ENCODE assay signal across 8 cellular contexts in the genomic region with DNA sequence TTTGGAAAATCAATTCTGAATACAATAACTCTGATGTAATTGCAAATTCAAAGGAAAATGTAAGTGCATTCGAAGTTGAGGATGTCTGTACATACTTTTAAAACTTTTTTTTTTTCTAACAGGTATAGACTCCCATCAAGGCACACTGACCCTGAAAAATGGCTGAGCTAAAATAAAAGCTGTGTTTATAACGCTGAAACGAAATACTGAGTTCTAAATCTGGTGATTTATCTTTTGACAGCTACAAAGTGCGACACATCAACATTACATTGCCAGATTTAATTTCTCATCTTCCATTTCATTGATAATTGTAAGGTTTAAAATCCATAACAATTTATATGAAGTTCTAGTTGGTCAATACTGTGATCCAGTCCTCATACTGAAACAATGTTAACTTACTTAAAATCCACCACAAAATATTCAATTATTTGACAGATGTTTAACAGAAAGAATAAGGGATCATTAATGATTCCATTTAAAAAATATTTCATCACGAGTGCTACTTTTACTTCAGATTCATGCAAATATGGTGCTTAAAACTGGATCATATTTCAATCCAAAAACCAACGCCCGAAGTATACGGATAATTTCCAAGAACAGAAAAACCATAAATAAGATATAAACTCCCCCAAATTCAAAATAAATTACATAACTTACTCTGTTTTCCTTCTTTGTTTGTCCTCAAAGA. TPM values are rescaled to one million over a fixed set of nuclear protein-coding genes. Genes with fewer than 3 reads are reported as not detected.
DNase-seq lines count a peak whose midpoint lies in the region; ATAC-seq and TF ChIP-seq lines count a peak whose summit lies in the region.

No MANE protein-coding gene starts in this region.

- H3K4me3 Mint-ChIP-seq in activated B cell treated with CpG ODN at 0.5 μM for 24 hours: peak overlapping the region; percentile 89
- H3K4me3 Mint-ChIP-seq in stimulated activated memory B cell treated with anti-CD40 and anti-IgM and Interleukin-4, amounts not matched to agents 10 μg/mL and 1 μg/mL and 100 μg/mL, for 72 hours: peak overlapping the region; percentile 85

- H3K9me3 ChIP-seq in hepatocyte (ENCODE audit: low read depth): no peaks in the 10 kb centered on the region

- H4K20me1 ChIP-seq in hepatocyte (ENCODE audit: insufficient read depth, poor library complexity, severe bottlenecking): peaks cover 3% of the 10 kb centered on the region

- peaks cover 55% of the 10 kb centered on the region for H3K79me2 ChIP-seq in hepatocyte

- CTCF ChIA-PET in activated B cell treated with CpG ODN at 0.5 μM for 24 hours (lab: Charles Lee): no interaction called here

- peaks cover 38% of the 10 kb centered on the region for H3K4me1 Mint-ChIP-seq in activated B cell treated with CpG ODN at 0.5 μM for 24 hours
- H3K4me1 Mint-ChIP-seq in stimulated activated memory B cell treated with anti-CD40 and anti-IgM and Interleukin-4, amounts not matched to agents 10 μg/mL and 1 μg/mL and 100 μg/mL, for 72 hours: peaks cover 24% of the 10 kb centered on the region

- peak overlapping the region; percentile 89 for H2AFZ ChIP-seq in hepatocyte

- 64% methylated on average over 8 of the region's 8 CpGs for WGBS in hepatocyte (ENCODE audit: low lambda C conversion rate, missing lambda C conversion rate)

- peak; percentile 8 for DNase-seq in NCI-H2171 treated with DMSO at 0.1 percent for 48 hours (lab: John Stamatoyannopoulos, UW)
- DNase-seq in NCI-H2171 (lab: John Stamatoyannopoulos, UW): no peak
- no peak for DNase-seq in activated B cell treated with CpG ODN at 0.5 μM for 24 hours
- no peak for DNase-seq in hepatocyte (ENCODE audit: low spot score)
- DNase-seq in NOMO-1 treated with dmso at 0.1 percent for 144 hours (lab: John Stamatoyannopoulos, UW; ENCODE audit: unreplicated experiment): no peak
- no peak for DNase-seq in amniotic stem cell (lab: John Stamatoyannopoulos, UW)
- no peak for DNase-seq in activated gamma-delta T cell treated with Interleukin-2 at 50 U/mL for 16 hours

- ATAC-seq in activated B cell treated with CpG ODN at 0.5 μM for 24 hours (ENCODE audit: low read depth): no peak
- no peak for ATAC-seq in stimulated activated memory B cell treated with anti-CD40 and anti-IgM and Interleukin-4, amounts not matched to agents 10 μg/mL and 1 μg/mL and 100 μg/mL, for 72 hours

- H3K36me3 Mint-ChIP-seq in activated B cell treated with CpG ODN at 0.5 μM for 24 hours (ENCODE audit: low read depth): no peaks in the 10 kb centered on the region
- no peaks in the 10 kb centered on the region for H3K36me3 Mint-ChIP-seq in stimulated activated memory B cell treated with anti-CD40 and anti-IgM and Interleukin-4, amounts not matched to agents 10 μg/mL and 1 μg/mL and 100 μg/mL, for 72 hours

- H3K4me2 ChIP-seq in hepatocyte: peak overlapping the region; percentile 92

- no peaks in the 10 kb centered on the region for H3K27me3 ChIP-seq in hepatocyte

- no peaks in the 10 kb centered on the region for H3K9me3 Mint-ChIP-seq in activated B cell treated with CpG ODN at 0.5 μM for 24 hours
- H3K9me3 Mint-ChIP-seq in stimulated activated memory B cell treated with anti-CD40 and anti-IgM and Interleukin-4, amounts not matched to agents 10 μg/mL and 1 μg/mL and 100 μg/mL, for 72 hours: no peaks in the 10 kb centered on the region

- H3K27ac ChIP-seq in hepatocyte: peak overlapping the region; percentile 97

- H3K36me3 ChIP-seq in hepatocyte (replicated peaks; ENCODE audit: insufficient read depth, low read depth): no peaks in the 10 kb centered on the region

- H3K9me2 ChIP-seq in hepatocyte (replicated peaks; ENCODE audit: insufficient read depth): no peaks in the 10 kb centered on the region

- H3K4me1 ChIP-seq in hepatocyte (ENCODE audit: insufficient read depth): peaks cover 15% of the 10 kb centered on the region

- intact Hi-C loops in activated B cell treated with CpG ODN at 0.5 μM for 24 hours (cut with micrococcal nuclease): loop anchor here (5.0 to 10.0 kb wide), 3 partner anchors 707 to 1550 kb away; a partner anchor contains a TSS

- TF ChIP-seq CTCF in activated B cell treated with CpG ODN at 0.5 μM for 24 hours (IDR thresholded peaks at IDR 0.05): no peak
- no peak for TF ChIP-seq CTCF in hepatocyte (IDR thresholded peaks at IDR 0.05; ENCODE audit: poor library complexity)

- no peak overlapping the region for H3K27ac Mint-ChIP-seq in activated B cell treated with CpG ODN at 0.5 μM for 24 hours
- H3K27ac Mint-ChIP-seq in stimulated activated memory B cell treated with anti-CD40 and anti-IgM and Interleukin-4, amounts not matched to agents 10 μg/mL and 1 μg/mL and 100 μg/mL, for 72 hours: peak overlapping the region; percentile 82

- no peaks in the 10 kb centered on the region for H3K27me3 Mint-ChIP-seq in activated B cell treated with CpG ODN at 0.5 μM for 24 hours
- no peaks in the 10 kb centered on the region for H3K27me3 Mint-ChIP-seq in stimulated activated memory B cell treated with anti-CD40 and anti-IgM and Interleukin-4, amounts not matched to agents 10 μg/mL and 1 μg/mL and 100 μg/mL, for 72 hours

- peak overlapping the region; percentile 76 for H3K4me3 ChIP-seq in hepatocyte

- POLR2A ChIA-PET in activated B cell treated with CpG ODN at 0.5 μM for 24 hours (lab: Charles Lee): no interaction called here

RNA-seq across cellular contexts. Expression of a gene that starts 1.4 kb away (rescaled TPM):
- total RNA-seq in activated B cell treated with CpG ODN at 0.5 μM for 24 hours: 20.4 and 33.2 TPM in 2 replicates
- total RNA-seq in hepatocyte: 32.5 and 38.4 TPM in 2 replicates
- 9.7 and 14.4 TPM in 2 replicates for polyA plus RNA-seq in hepatocyte
